ENCODE assay signal across 1 cellular context in the genomic region with DNA sequence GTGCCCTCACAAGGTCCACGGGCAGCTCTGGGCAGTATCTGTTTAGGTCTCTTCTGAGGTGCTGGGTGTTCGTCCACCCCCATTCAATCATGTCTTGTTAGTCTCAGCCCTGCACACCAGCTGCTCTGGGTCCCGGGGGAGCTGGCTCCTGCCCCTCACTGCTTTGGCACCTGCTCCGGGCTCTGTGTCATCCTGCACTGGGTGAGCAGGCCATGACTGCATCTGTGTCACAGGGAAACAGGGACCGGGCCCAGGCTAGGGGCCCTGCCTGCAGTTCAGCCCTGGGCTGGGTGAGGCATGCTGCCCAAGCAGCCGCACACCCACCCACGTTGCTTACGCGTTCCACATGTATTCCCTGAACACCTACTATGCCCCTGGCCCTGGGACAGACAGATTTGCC.
TF ChIP-seq lines count a peak whose summit lies in the region.

No MANE protein-coding gene starts in this region.

TF ChIP-seq in GM12878, 131 proteins besides CTCF, POLR2A, EP300 and RAD21:
- TF ChIP-seq, protein P1, sequence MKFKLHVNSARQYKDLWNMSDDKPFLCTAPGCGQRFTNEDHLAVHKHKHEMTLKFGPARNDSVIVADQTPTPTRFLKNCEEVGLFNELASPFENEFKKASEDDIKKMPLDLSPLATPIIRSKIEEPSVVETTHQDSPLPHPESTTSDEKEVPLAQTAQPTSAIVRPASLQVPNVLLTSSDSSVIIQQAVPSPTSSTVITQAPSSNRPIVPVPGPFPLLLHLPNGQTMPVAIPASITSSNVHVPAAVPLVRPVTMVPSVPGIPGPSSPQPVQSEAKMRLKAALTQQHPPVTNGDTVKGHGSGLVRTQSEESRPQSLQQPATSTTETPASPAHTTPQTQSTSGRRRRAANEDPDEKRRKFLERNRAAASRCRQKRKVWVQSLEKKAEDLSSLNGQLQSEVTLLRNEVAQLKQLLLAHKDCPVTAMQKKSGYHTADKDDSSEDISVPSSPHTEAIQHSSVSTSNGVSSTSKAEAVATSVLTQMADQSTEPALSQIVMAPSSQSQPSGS (IDR thresholded peaks at IDR 0.05; ENCODE audit: low read length) = no peak
- TF ChIP-seq CBX3 (IDR thresholded peaks at IDR 0.05; ENCODE audit: borderline replicate concordance, low read depth) (no peak), EGR1 (IDR thresholded peaks at IDR 0.05; ENCODE audit: borderline replicate concordance in 1 of 2, low read depth in 2 of 2, low read length in 2 of 2) (no peak), FOXK2 (IDR thresholded peaks at IDR 0.05) (no peak)
- TF ChIP-seq, protein P2, sequence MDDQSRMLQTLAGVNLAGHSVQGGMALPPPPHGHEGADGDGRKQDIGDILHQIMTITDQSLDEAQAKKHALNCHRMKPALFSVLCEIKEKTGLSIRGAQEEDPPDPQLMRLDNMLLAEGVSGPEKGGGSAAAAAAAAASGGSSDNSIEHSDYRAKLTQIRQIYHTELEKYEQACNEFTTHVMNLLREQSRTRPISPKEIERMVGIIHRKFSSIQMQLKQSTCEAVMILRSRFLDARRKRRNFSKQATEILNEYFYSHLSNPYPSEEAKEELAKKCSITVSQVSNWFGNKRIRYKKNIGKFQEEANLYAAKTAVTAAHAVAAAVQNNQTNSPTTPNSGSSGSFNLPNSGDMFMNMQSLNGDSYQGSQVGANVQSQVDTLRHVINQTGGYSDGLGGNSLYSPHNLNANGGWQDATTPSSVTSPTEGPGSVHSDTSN (IDR thresholded peaks at IDR 0.05; ENCODE audit: insufficient replicate concordance, low read depth, low read length) = no peak
TF ChIP-seq in GM12878: peak in this region for 0.
